ENCODE assay signal across 24 cellular contexts in the genomic region with DNA sequence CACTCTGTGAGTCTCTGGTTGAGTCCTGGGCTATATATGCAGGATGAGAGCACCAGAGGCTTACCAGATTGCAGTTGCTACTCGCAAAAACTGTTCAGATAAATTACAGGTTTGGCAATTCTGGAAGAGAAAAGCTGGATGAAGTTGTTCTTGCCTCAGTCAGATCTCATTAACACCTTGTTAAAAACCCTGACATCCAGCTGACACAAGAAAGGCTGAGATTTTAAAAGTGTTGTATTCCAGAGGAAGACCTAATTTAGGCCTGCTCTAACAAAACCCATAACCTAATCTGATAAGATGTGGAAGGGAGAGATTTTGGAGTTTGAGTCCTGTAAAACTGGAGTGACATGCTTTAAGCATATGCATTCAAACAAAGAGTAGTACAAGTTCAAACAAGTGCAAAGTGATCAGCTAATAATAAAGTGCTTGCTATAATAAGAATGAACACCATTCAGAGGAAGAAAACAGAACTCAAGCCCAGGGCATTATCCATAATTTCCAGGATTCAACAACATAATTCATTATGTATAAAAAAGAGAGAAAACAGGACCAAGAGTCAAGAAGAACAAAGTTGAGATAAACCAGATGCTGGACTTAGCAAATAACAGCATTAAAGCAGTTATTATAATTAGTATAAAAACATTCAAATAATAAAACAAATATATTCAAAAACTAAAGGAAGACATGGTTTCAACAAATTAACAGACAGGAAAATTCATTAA.
DNase-seq lines count a peak whose midpoint lies in the region; ATAC-seq, FAIRE-seq and TF ChIP-seq lines count a peak whose summit lies in the region.
"Had no signal": no experiment of that assay in that cellular context is flagged by ENCODE, and none has a peak within 500 bp of the region (broad histone marks: within the 10 kb centered on the region; RNA-seq: fewer than 3 reads in every experiment).

No MANE protein-coding gene starts in this region.

- H3K4me1 ChIP-seq in heart right ventricle (peaks cover 7 to 50% (median 28%) of the 10 kb centered on the region in 9 donors), right atrium auricular region (peaks cover 0 to 20% of the 10 kb centered on the region in 2 donors), keratinocyte (ENCODE audit: control insufficient read depth, extremely low read depth, insufficient read depth, low read length) (peaks cover 27% of the 10 kb centered on the region), uterus (peaks cover 0 to 16% of the 10 kb centered on the region in 2 donors)
- H3K4me1 ChIP-seq: thyroid gland had no signal

- H3K79me2 ChIP-seq in keratinocyte (ENCODE audit: control insufficient read depth, insufficient read depth, low read length): no peaks in the 10 kb centered on the region

- H3K4me3 ChIP-seq in heart right ventricle (no peak overlapping the region), right atrium auricular region (no peak overlapping the region), keratinocyte (ENCODE audit: control insufficient read depth in 2 of 3, extremely low read depth in 1 of 3, insufficient read depth in 2 of 3, low read depth in 1 of 3, low read length in 3 of 3) (no peak overlapping the region), uterus (no peak overlapping the region)
- H3K4me3 ChIP-seq: SK-N-MC, thyroid gland had no signal

- FAIRE-seq in RCC 7860 (lab: Jason Lieb, UNC): peak; percentile 38
- peak; percentile 90 for FAIRE-seq in keratinocyte (lab: Jason Lieb, UNC)

- no peak overlapping the region for H3K4me2 ChIP-seq in keratinocyte (ENCODE audit: control insufficient read depth, extremely low read depth, insufficient read depth, low read depth, low read length)

- dilution Hi-C loops in keratinocyte (cut with MboI; ENCODE audit: extremely low pct_ligation_motif_present, low sequenced_read_pairs): no loop called here

- no peaks in the 10 kb centered on the region for H3K36me3 ChIP-seq in heart right ventricle
- no peaks in the 10 kb centered on the region for H3K36me3 ChIP-seq in right atrium auricular region
- peaks cover 0 to 3% of the 10 kb centered on the region in 2 experiments for H3K36me3 ChIP-seq in keratinocyte (ENCODE audit: control insufficient read depth in 2 of 2, extremely low read depth in 1 of 2, insufficient read depth in 2 of 2, low read length in 2 of 2)
- H3K36me3 ChIP-seq in uterus: no peaks in the 10 kb centered on the region
- H3K36me3 ChIP-seq: thyroid gland had no signal

- H3K27me3 ChIP-seq in heart right ventricle (no peaks in the 10 kb centered on the region), right atrium auricular region (no peaks in the 10 kb centered on the region), keratinocyte (ENCODE audit: control insufficient read depth, extremely low read depth, insufficient read depth, low read length) (no peaks in the 10 kb centered on the region), uterus (no peaks in the 10 kb centered on the region)
- H3K27me3 ChIP-seq: thyroid gland had no signal

- H3K27ac ChIP-seq in heart right ventricle: peak overlapping the region in 6 of 10 donors; percentile 66 to 76 (median 73)
- peak overlapping the region in 1 of 2 donors; percentile 73 for H3K27ac ChIP-seq in right atrium auricular region
- no peak overlapping the region for H3K27ac ChIP-seq in keratinocyte (ENCODE audit: control insufficient read depth, insufficient read depth, low read length)
- H3K27ac ChIP-seq in uterus: peak overlapping the region; percentile 41 to 58
- H3K27ac ChIP-seq: HL-60, SK-N-MC, thyroid gland had no signal

- no peaks in the 10 kb centered on the region for H4K20me1 ChIP-seq in keratinocyte (ENCODE audit: control insufficient read depth, extremely low read depth, insufficient read depth, low read length)

- no peak overlapping the region for H2AFZ ChIP-seq in keratinocyte (ENCODE audit: control insufficient read depth, low read length)

- no peak overlapping the region for H3K9ac ChIP-seq in keratinocyte (ENCODE audit: control insufficient read depth, extremely low read depth, insufficient read depth, low read length)

- H3K9me3 ChIP-seq in heart right ventricle (no peaks in the 10 kb centered on the region), right atrium auricular region (no peaks in the 10 kb centered on the region), keratinocyte (ENCODE audit: control insufficient read depth, low read depth, low read length) (no peaks in the 10 kb centered on the region), uterus (no peaks in the 10 kb centered on the region)
- H3K9me3 ChIP-seq: thyroid gland had no signal

- TF ChIP-seq CTCF in heart right ventricle (IDR thresholded peaks at IDR 0.05) (no peak), right atrium auricular region (IDR thresholded peaks at IDR 0.05) (no peak), keratinocyte (optimal IDR thresholded peaks at IDR 0.05 in 1 of 3, IDR thresholded peaks at IDR 0.05 in 1 of 3, conservative IDR thresholded peaks at IDR 0.05 in 1 of 3; ENCODE audit: extremely low read depth in 1 of 3, insufficient read depth in 2 of 3, low read length in 3 of 3) (no peak), uterus (IDR thresholded peaks at IDR 0.05) (no peak)

- no peak for TF ChIP-seq POLR2A in uterus (IDR thresholded peaks at IDR 0.05)

- in situ Hi-C loops in KBM-7 (cut with MboI; ENCODE audit: low pct_unique_long_range_greater_than_20kb, low sequenced_read_pairs): no loop called here

- no peaks in the 10 kb centered on the region for H3K9me1 ChIP-seq in keratinocyte (ENCODE audit: control insufficient read depth, extremely low read depth, insufficient read depth, low read length)

- no peak for ATAC-seq in heart right ventricle
- ATAC-seq: HCT116, natural killer cell had no signal

- DNase-seq in heart right ventricle (no peak), right atrium auricular region (ENCODE audit: low spot score) (no peak), RCC 7860 (ENCODE audit: low spot score) (no peak), keratinocyte (ENCODE audit: low read depth, low spot score) (no peak), uterus (no peak), KBM-7 (no peak), AG08395 (ENCODE audit: low spot score) (no peak)
- no peak for DNase-seq in stimulated activated CD8-positive, alpha-beta memory T cell treated with anti-CD3 and anti-CD28 coated beads, Interleukin-4, amount 100 ng/mL, for 48 hours
- DNase-seq: activated CD4-positive, alpha-beta T cell treated with anti-CD3 and anti-CD28 coated beads, Interleukin-2, amount 10 ng/mL, durations not matched to agents 24 days and 14 days; activated naive CD4-positive, alpha-beta T cell treated with anti-CD3 and anti-CD28 coated beads, Interleukin-2, amount 10 ng/mL, durations not matched to agents 7 days and 5 days; caudate nucleus; CD4-positive, CD25-positive, alpha-beta regulatory T cell; head of caudate nucleus; midbrain; natural killer cell; NCI-H1092; NCI-H2029; NCI-H446 treated with DMSO at 0.1 percent for 48 hours; stimulated activated CD4-positive, alpha-beta T cell treated with anti-CD3 and anti-CD28 coated beads, Interleukin-4, amount 100 ng/mL, for 24 hours; stimulated activated naive CD4-positive, alpha-beta T cell; thyroid gland had no signal

- WGBS in heart right ventricle, 2 donors: 21 to 25% methylated on average over 1 of the region's 1 CpG

- intact Hi-C loops in heart right ventricle (cut with DNase I) (no loop called here), uterus (cut with DNase I; ENCODE audit: low total_unique reads) (no loop called here)
